Comparison of ENCODE assay signal across 13 cellular contexts in genomic region chr4:179624768-179625181, GRCh38.
A peak's percentile ranks its signal among the peaks of the same experiment; 100 is the strongest.
DNase-seq lines count a peak whose midpoint lies in the region; ATAC-seq, FAIRE-seq and TF ChIP-seq lines count a peak whose summit lies in the region.
"Had no signal": no experiment of that assay in that cellular context is flagged by ENCODE, and none has a peak within 500 bp of the region (broad histone marks: within the 10 kb centered on the region; RNA-seq: fewer than 3 reads in every experiment).

No MANE protein-coding gene starts in this region.

- H3K4me3 ChIP-seq in HCT116 (replicated peaks in 1 of 2; ENCODE audit: low read depth in 1 of 2, low read length in 2 of 2) = no peak overlapping the region
- H3K4me3 ChIP-seq in PC-9 = no peak overlapping the region
- H3K4me3 ChIP-seq in H1 (ENCODE audit: extremely low read depth in 1 of 4, insufficient read depth in 2 of 4, low read depth in 3 of 4, low read length in 4 of 4) = no peak overlapping the region
- no peak overlapping the region for H3K4me3 ChIP-seq in retinal pigment epithelial cell (ENCODE audit: low read length)
- H3K4me3 ChIP-seq: uterus had no signal

- no peak overlapping the region for H2BK120ac ChIP-seq in H1 (replicated peaks; ENCODE audit: low read depth, low read length)

- no peak overlapping the region for H4K5ac ChIP-seq in H1 (ENCODE audit: insufficient read length, low read depth, low read length)

- H3K4me2 ChIP-seq in HCT116 (ENCODE audit: low read length) (no peak overlapping the region), PC-9 (no peak overlapping the region), H1 (ENCODE audit: insufficient read depth in 1 of 2, low read depth in 2 of 2, low read length in 2 of 2) (no peak overlapping the region)

- POLR2A ChIA-PET in HCT116 (lab: Charles Lee) (no interaction called here), PC-9 (lab: Charles Lee; ENCODE audit: unreplicated experiment) (no interaction called here), H1 (lab: Charles Lee; ENCODE audit: partially characterized antibody) (no interaction called here)

- H4K91ac ChIP-seq in H1 (replicated peaks; ENCODE audit: insufficient read length, low read length) = no peak overlapping the region

- no peaks in the 10 kb centered on the region for H3F3A ChIP-seq in PC-9 (ENCODE audit: insufficient read depth, low read depth)

- no peak overlapping the region for H3K9ac ChIP-seq in HCT116 (ENCODE audit: low read length)
- H3K9ac ChIP-seq in H1 (replicated peaks in 1 of 4; ENCODE audit: extremely low read depth in 1 of 4, low read depth in 3 of 4, low read length in 3 of 4) = no peak overlapping the region

- H4K8ac ChIP-seq in H1 (ENCODE audit: extremely low read depth, insufficient read depth, low read length) = no peak overlapping the region

- H3K4me1 ChIP-seq in HCT116 (ENCODE audit: control insufficient read depth in 1 of 2, insufficient read depth in 2 of 2, low read length in 2 of 2) (peaks cover 0 to 5% of the 10 kb centered on the region in 2 experiments; a peak in 1 of 4 replicates), PC-9 (replicated peaks; ENCODE audit: insufficient read depth) (no peaks in the 10 kb centered on the region), H1 (replicated peaks in 1 of 4; ENCODE audit: control insufficient read depth in 3 of 4, insufficient read depth in 4 of 4, low read length in 3 of 4) (no peaks in the 10 kb centered on the region; a peak in 1 of 7 replicates)
- H3K4me1 ChIP-seq: uterus had no signal

- H3K9me2 ChIP-seq in HCT116 (ENCODE audit: insufficient read depth) = no peaks in the 10 kb centered on the region
- H3K9me2 ChIP-seq in PC-9 (ENCODE audit: insufficient read depth) = no peaks in the 10 kb centered on the region

- DNase-seq in HCT116 (ENCODE audit: low read depth, low spot score) = no peak
- DNase-seq in PC-9 = peak; percentile 33 to 47
- no peak for DNase-seq in H1 (ENCODE audit: low read depth in 1 of 2, low spot score in 2 of 2)
- DNase-seq in retinal pigment epithelial cell (ENCODE audit: low read depth) = peak; percentile 59
- no peak for DNase-seq in stimulated activated CD4-positive, alpha-beta T cell treated with anti-CD3 and anti-CD28 coated beads, Interleukin-2, amount 100 ng/mL, for 48 hours
- DNase-seq in NOMO-1 treated with DMSO at 0.1 percent for 48 hours (lab: John Stamatoyannopoulos, UW; ENCODE audit: unreplicated experiment) = no peak
- DNase-seq in globus pallidus (ENCODE audit: low spot score) = no peak
- DNase-seq: activated B cell treated with CpG ODN at 0.5 μM for 24 hours; activated effector memory CD4-positive, alpha-beta T cell treated with anti-CD3 and anti-CD28 coated beads, Interleukin-2, amount 50 U/mL, for 16 hours; NCI-H2171 treated with DMSO at 0.1 percent for 48 hours; uterus had no signal

- H3K14ac ChIP-seq in H1 (ENCODE audit: insufficient read length) = no peak overlapping the region

- CTCF ChIA-PET in HCT116 (lab: Charles Lee) = no interaction called here
- CTCF ChIA-PET in PC-9 (lab: Charles Lee) = interaction anchor here (0.5 kb wide), 1 partner anchor 85 kb away, joined by 3 read pairs; no protein-coding TSS in a partner anchor
- CTCF ChIA-PET in H1 (lab: Charles Lee; ENCODE audit: partially characterized antibody) = interaction anchor here (1.2 to 1.3 kb wide), 2 partner anchors 65 to 183 kb away, joined by 3 to 4 read pairs; no protein-coding TSS in a partner anchor

- RAD21 ChIA-PET in HCT116 (lab: Charles Lee; ENCODE audit: low non-redundant PET in 1 of 2, low total read pairs in 2 of 2, uncharacterized antibody in 2 of 2, unreplicated experiment in 2 of 2) = no interaction called here

- no peak overlapping the region for H2BK15ac ChIP-seq in H1 (ENCODE audit: low read length)

- H2BK20ac ChIP-seq in H1 (ENCODE audit: low read length) = no peak overlapping the region

- H3K23ac ChIP-seq in H1 (ENCODE audit: insufficient read length) = no peak overlapping the region

- H3K27me3 ChIP-seq in HCT116 (ENCODE audit: insufficient read depth, low read length) = no peaks in the 10 kb centered on the region
- no peaks in the 10 kb centered on the region for H3K27me3 ChIP-seq in PC-9 (ENCODE audit: insufficient read depth, low read depth)
- H3K27me3 ChIP-seq in H1 (replicated peaks in 1 of 4; ENCODE audit: control insufficient read depth in 3 of 4, extremely low read depth in 1 of 4, insufficient read depth in 3 of 4, low read length in 3 of 4) = no peaks in the 10 kb centered on the region
- H3K27me3 ChIP-seq: uterus had no signal

- no peak overlapping the region for H3K4ac ChIP-seq in H1 (replicated peaks; ENCODE audit: insufficient read length, low read depth, low read length)

- intact Hi-C loops in HCT116 (cut with micrococcal nuclease) = no loop called here
- intact Hi-C loops in PC-9 (cut with micrococcal nuclease; ENCODE audit: unreplicated experiment) = loop anchor here (5.0 kb wide), 1 partner anchor 207 kb away; no protein-coding TSS in a partner anchor

- no peak for TF ChIP-seq EP300 in H1 (IDR thresholded peaks at IDR 0.05; ENCODE audit: borderline replicate concordance in 1 of 2, low read depth in 2 of 2, low read length in 2 of 2)

- H3K36me3 ChIP-seq in HCT116 (ENCODE audit: control insufficient read depth in 1 of 2, insufficient read depth in 2 of 2, low read length in 2 of 2) (no peaks in the 10 kb centered on the region), PC-9 (ENCODE audit: low read depth) (no peaks in the 10 kb centered on the region), H1 (ENCODE audit: control insufficient read depth in 2 of 4, insufficient read depth in 4 of 4, low read length in 3 of 4) (no peaks in the 10 kb centered on the region)
- H3K36me3 ChIP-seq: uterus had no signal

- TF ChIP-seq CTCF in HCT116 (IDR thresholded peaks at IDR 0.05 in 2 of 3, conservative IDR thresholded peaks at IDR 0.05 in 1 of 3; ENCODE audit: borderline replicate concordance in 1 of 3, insufficient read depth in 1 of 3, low read depth in 2 of 3, low read length in 2 of 3) = no peak
- no peak for TF ChIP-seq CTCF in PC-9 (conservative IDR thresholded peaks at IDR 0.05)
- TF ChIP-seq CTCF in H1 (IDR thresholded peaks at IDR 0.05; ENCODE audit: control extremely low read depth in 1 of 3, insufficient read depth in 1 of 3, low read depth in 1 of 3, low read length in 3 of 3) = no peak
- TF ChIP-seq CTCF in retinal pigment epithelial cell (conservative IDR thresholded peaks at IDR 0.05; ENCODE audit: low read depth, low read length) = no peak

- TF ChIP-seq POLR2A in HCT116 (IDR thresholded peaks at IDR 0.05; ENCODE audit: borderline replicate concordance, extremely low read depth, insufficient read depth, insufficient read length) = no peak
- TF ChIP-seq POLR2A in H1 (IDR thresholded peaks at IDR 0.05; ENCODE audit: control extremely low read depth in 1 of 2, low read depth in 2 of 2, low read length in 2 of 2) = no peak

- FAIRE-seq in H1 (lab: Jason Lieb, UNC) = no peak
- FAIRE-seq: colon had no signal

- peak overlapping the region; percentile 16; the same call in 1 of the 2 replicates for H3K18ac ChIP-seq in H1 (ENCODE audit: extremely low read depth, low read length)

- 93% methylated on average over 4 of the region's 4 CpGs; no CpG with 5 or more reads in 1 of the 2 experiments for WGBS in H1 (ENCODE audit: extremely low coverage in 1 of 2, insufficient coverage in 1 of 2, insufficient read length in 1 of 2, insufficient replicate concordance in 2 of 2, low coverage in 1 of 2, low lambda C conversion rate in 2 of 2, missing lambda C conversion rate in 1 of 2), 2 experiments

- no peak overlapping the region for H2BK5ac ChIP-seq in H1 (ENCODE audit: low read depth, low read length)

- H4K20me1 ChIP-seq in HCT116 (ENCODE audit: insufficient read depth) (no peaks in the 10 kb centered on the region), PC-9 (ENCODE audit: insufficient read depth) (no peaks in the 10 kb centered on the region), H1 (replicated peaks in 1 of 2; ENCODE audit: control insufficient read depth in 1 of 2, insufficient read depth in 2 of 2, low read length in 2 of 2) (no peaks in the 10 kb centered on the region)

- H3K9me3 ChIP-seq in HCT116 (ENCODE audit: control insufficient read depth in 1 of 2, insufficient read depth in 1 of 2, low read depth in 1 of 2, low read length in 2 of 2) (no peaks in the 10 kb centered on the region), PC-9 (ENCODE audit: insufficient read depth, low read depth) (no peaks in the 10 kb centered on the region), H1 (ENCODE audit: insufficient read depth in 2 of 2, low read depth in 1 of 2, low read length in 1 of 2) (no peaks in the 10 kb centered on the region)
- H3K9me3 ChIP-seq: uterus had no signal

- H3K79me1 ChIP-seq in H1 (ENCODE audit: low read depth, low read length) = no peaks in the 10 kb centered on the region

- H2BK12ac ChIP-seq in H1 (ENCODE audit: low read depth, low read length) = no peak overlapping the region

- BruUV-seq in HCT116 (replicated peaks; lab: Mats Ljungman, UMichigan) (no TSS peak), PC-9 (replicated peaks; lab: Mats Ljungman, UMichigan) (no TSS peak)

- peak; percentile 46; the same call in 1 of the 2 replicates for ATAC-seq in HCT116
- ATAC-seq: Right ventricle myocardium inferior had no signal

- no peaks in the 10 kb centered on the region for H3K79me2 ChIP-seq in HCT116 (ENCODE audit: insufficient read depth, low read length)
- H3K79me2 ChIP-seq in PC-9 (ENCODE audit: low read depth) = no peaks in the 10 kb centered on the region
- no peaks in the 10 kb centered on the region for H3K79me2 ChIP-seq in H1 (ENCODE audit: control insufficient read depth in 1 of 2, insufficient read depth in 2 of 2, low read length in 2 of 2)

- no peaks in the 10 kb centered on the region; the same call in 1 of the 2 replicates for H3K23me2 ChIP-seq in H1 (ENCODE audit: low read depth, low read length)

- H2AK5ac ChIP-seq in H1 (ENCODE audit: low read depth, low read length) = no peak overlapping the region

- H3K27ac ChIP-seq in HCT116 (ENCODE audit: low read depth, low read length) = no peak overlapping the region
- no peak overlapping the region for H3K27ac ChIP-seq in PC-9
- no peak overlapping the region for H3K27ac ChIP-seq in H1 (ENCODE audit: low read depth, low read length)
- H3K27ac ChIP-seq: uterus had no signal

- no peak overlapping the region for H3K56ac ChIP-seq in H1 (replicated peaks; ENCODE audit: insufficient read length, low read depth, low read length)

- TF ChIP-seq RAD21 in HCT116 (IDR thresholded peaks at IDR 0.05; ENCODE audit: low read depth) (no peak), H1 (IDR thresholded peaks at IDR 0.05 in 1 of 2, conservative IDR thresholded peaks at IDR 0.05 in 1 of 2; ENCODE audit: low read depth in 2 of 2, low read length in 2 of 2) (no peak)

- H2AFZ ChIP-seq in HCT116 (ENCODE audit: low read depth, low read length, poor library complexity, severe bottlenecking) = peak overlapping the region; percentile 70
- H2AFZ ChIP-seq in PC-9 = no peak overlapping the region
- peak overlapping the region; percentile 89 for H2AFZ ChIP-seq in H1 (ENCODE audit: low read length)

TF ChIP-seq in HCT116, 20 proteins besides CTCF, POLR2A, EP300 and RAD21 (continues in another document):
- no peak for TF ChIP-seq ZNF274 (IDR thresholded peaks at IDR 0.05; ENCODE audit: low read depth, low read length)
- TF ChIP-seq SP1 (IDR thresholded peaks at IDR 0.05; ENCODE audit: low read depth) = no peak

TF ChIP-seq in H1, 55 proteins besides CTCF, POLR2A, EP300 and RAD21 (continues in another document):
- TF ChIP-seq KDM4A (IDR thresholded peaks at IDR 0.05; ENCODE audit: low read depth, low read length, severe bottlenecking) (no peak), SP4 (IDR thresholded peaks at IDR 0.05; ENCODE audit: low read length) (no peak), BACH1 (IDR thresholded peaks at IDR 0.05; ENCODE audit: low read length) (no peak)

Comparison
In these comparisons a context has a peak if more than half of its experiments do, and no peak if none do; other contexts are left out.
1. DNase-seq: peak in PC-9 (2 of 2) and retinal pigment epithelial cell (single experiment); none in HCT116 (single experiment), H1 (0 of 2), stimulated activated CD4-positive, alpha-beta T cell treated with anti-CD3 and anti-CD28 coated beads, Interleukin-2, amount 100 ng/mL, for 48 hours (0 of 2), NOMO-1 treated with DMSO at 0.1 percent for 48 hours (single experiment) and globus pallidus (single experiment).